ENCODE assay signal across 21 cellular contexts in genomic region chr21:44996983-44997936, GRCh38. TPM values are rescaled to one million over a fixed set of nuclear protein-coding genes. Genes with fewer than 3 reads are reported as not detected.
A peak's percentile ranks its signal among the peaks of the same experiment; 100 is the strongest.
DNase-seq lines count a peak whose midpoint lies in the region; ATAC-seq and TF ChIP-seq lines count a peak whose summit lies in the region.
"Had no signal": no experiment of that assay in that cellular context is flagged by ENCODE, and none has a peak within 500 bp of the region (broad histone marks: within the 10 kb centered on the region; RNA-seq: fewer than 3 reads in every experiment).

No MANE protein-coding gene starts in this region.

- H3K4me1 ChIP-seq in SJCRH30 = peaks cover 30% of the 10 kb centered on the region
- H3K4me1 ChIP-seq in lower lobe of right lung = peaks cover 7% of the 10 kb centered on the region
- H3K4me1 ChIP-seq in tibial artery = peaks cover 7 to 100% (median 79%) of the 10 kb centered on the region in 4 donors

- no peaks in the 10 kb centered on the region for H3K9me3 Mint-ChIP-seq in activated CD8-positive, alpha-beta T cell treated with anti-CD3 and anti-CD28 coated beads, Interleukin-2, amount 10 ng/mL, durations not matched to agents 7 days and 5 days (ENCODE audit: insufficient read depth)
- no peaks in the 10 kb centered on the region for H3K9me3 Mint-ChIP-seq in activated CD8-positive, alpha-beta T cell treated with anti-CD3 and anti-CD28 coated beads for 36 hours
- H3K9me3 Mint-ChIP-seq: CD8-positive, alpha-beta T cell had no signal

- CTCF ChIA-PET in activated CD8-positive, alpha-beta T cell treated with anti-CD3 and anti-CD28 coated beads, Interleukin-2, amount 10 ng/mL, durations not matched to agents 7 days and 5 days (lab: Charles Lee) = no interaction called here
- CTCF ChIA-PET in activated CD8-positive, alpha-beta T cell treated with anti-CD3 and anti-CD28 coated beads for 36 hours (lab: Charles Lee) = interaction anchor here (0.6 to 0.7 kb wide), 2 partner anchors 131 to 169 kb away, joined by 3 read pairs; no protein-coding TSS in a partner anchor

- H3K36me3 Mint-ChIP-seq in activated CD8-positive, alpha-beta T cell treated with anti-CD3 and anti-CD28 coated beads, Interleukin-2, amount 10 ng/mL, durations not matched to agents 7 days and 5 days (ENCODE audit: low read depth) = no peaks in the 10 kb centered on the region
- H3K36me3 Mint-ChIP-seq in activated CD8-positive, alpha-beta T cell treated with anti-CD3 and anti-CD28 coated beads for 36 hours (ENCODE audit: low read depth) = no peaks in the 10 kb centered on the region
- H3K36me3 Mint-ChIP-seq: CD8-positive, alpha-beta T cell had no signal

- TF ChIP-seq CTCF in activated CD8-positive, alpha-beta T cell treated with anti-CD3 and anti-CD28 coated beads for 36 hours (IDR thresholded peaks at IDR 0.05) = no peak
- TF ChIP-seq CTCF in lower lobe of right lung (IDR thresholded peaks at IDR 0.05) (no peak), tibial artery (IDR thresholded peaks at IDR 0.05) (no peak), GM13976 (IDR thresholded peaks at IDR 0.05; ENCODE audit: borderline replicate concordance, control extremely low read depth, extremely low read depth, insufficient read depth, missing control alignments) (no peak)

- POLR2A ChIA-PET in activated CD8-positive, alpha-beta T cell treated with anti-CD3 and anti-CD28 coated beads, Interleukin-2, amount 10 ng/mL, durations not matched to agents 7 days and 5 days (lab: Charles Lee) = no interaction called here
- POLR2A ChIA-PET in activated CD8-positive, alpha-beta T cell treated with anti-CD3 and anti-CD28 coated beads for 36 hours (lab: Charles Lee) = no interaction called here

- peak overlapping the region; percentile 39 for H3K27ac Mint-ChIP-seq in activated CD8-positive, alpha-beta T cell treated with anti-CD3 and anti-CD28 coated beads, Interleukin-2, amount 10 ng/mL, durations not matched to agents 7 days and 5 days
- H3K27ac Mint-ChIP-seq in activated CD8-positive, alpha-beta T cell treated with anti-CD3 and anti-CD28 coated beads for 36 hours = no peak overlapping the region
- H3K27ac Mint-ChIP-seq: B cell; CD8-positive, alpha-beta T cell had no signal

- H3K27me3 ChIP-seq in SJCRH30 (no peaks in the 10 kb centered on the region), lower lobe of right lung (ENCODE audit: low read depth) (no peaks in the 10 kb centered on the region), tibial artery (no peaks in the 10 kb centered on the region)

- H3K4me3 ChIP-seq in SJCRH30 = no peak overlapping the region
- no peak overlapping the region for H3K4me3 ChIP-seq in lower lobe of right lung
- H3K4me3 ChIP-seq in tibial artery = no peak overlapping the region

- H3K36me3 ChIP-seq in SJCRH30 (no peaks in the 10 kb centered on the region), lower lobe of right lung (no peaks in the 10 kb centered on the region), tibial artery (no peaks in the 10 kb centered on the region)

- no peaks in the 10 kb centered on the region for H3K27me3 Mint-ChIP-seq in activated CD8-positive, alpha-beta T cell treated with anti-CD3 and anti-CD28 coated beads, Interleukin-2, amount 10 ng/mL, durations not matched to agents 7 days and 5 days (ENCODE audit: low read depth)
- no peaks in the 10 kb centered on the region for H3K27me3 Mint-ChIP-seq in activated CD8-positive, alpha-beta T cell treated with anti-CD3 and anti-CD28 coated beads for 36 hours

- ATAC-seq in activated CD8-positive, alpha-beta T cell treated with anti-CD3 and anti-CD28 coated beads, Interleukin-2, amount 10 ng/mL, durations not matched to agents 7 days and 5 days = no peak
- ATAC-seq in activated CD8-positive, alpha-beta T cell treated with anti-CD3 and anti-CD28 coated beads for 36 hours = no peak
- no peak for ATAC-seq in lower lobe of right lung
- ATAC-seq: CD8-positive, alpha-beta T cell; Panc1 had no signal

- H3K4me1 Mint-ChIP-seq in activated CD8-positive, alpha-beta T cell treated with anti-CD3 and anti-CD28 coated beads, Interleukin-2, amount 10 ng/mL, durations not matched to agents 7 days and 5 days (ENCODE audit: low read depth) = no peaks in the 10 kb centered on the region
- no peaks in the 10 kb centered on the region for H3K4me1 Mint-ChIP-seq in activated CD8-positive, alpha-beta T cell treated with anti-CD3 and anti-CD28 coated beads for 36 hours (ENCODE audit: low read depth)

- no peak overlapping the region for H3K4me3 Mint-ChIP-seq in activated CD8-positive, alpha-beta T cell treated with anti-CD3 and anti-CD28 coated beads, Interleukin-2, amount 10 ng/mL, durations not matched to agents 7 days and 5 days
- H3K4me3 Mint-ChIP-seq in activated CD8-positive, alpha-beta T cell treated with anti-CD3 and anti-CD28 coated beads for 36 hours = no peak overlapping the region
- H3K4me3 Mint-ChIP-seq: B cell; CD8-positive, alpha-beta T cell had no signal

- H3K27ac ChIP-seq in SJCRH30 (no peak overlapping the region), lower lobe of right lung (no peak overlapping the region), tibial artery (peak overlapping the region; percentile 75 to 78)
- H3K27ac ChIP-seq: 22Rv1, HL-60 had no signal

- no peak for DNase-seq in activated CD8-positive, alpha-beta T cell treated with anti-CD3 and anti-CD28 coated beads, Interleukin-2, amount 10 ng/mL, durations not matched to agents 7 days and 5 days
- DNase-seq in activated CD8-positive, alpha-beta T cell treated with anti-CD3 and anti-CD28 coated beads for 36 hours = no peak
- DNase-seq in SJCRH30 (peak; percentile 64 to 67), lower lobe of right lung (peak; percentile 39), tibial artery (peak in 1 of 2 donors; percentile 69), GM13976 (ENCODE audit: low spot score) (no peak), globus pallidus (ENCODE audit: low spot score) (no peak), ureter (ENCODE audit: low spot score) (no peak)
- DNase-seq: CD8-positive, alpha-beta T cell; DMS79 treated with DMSO at 0.1 percent for 48 hours; MV-4-11; NCI-H1417 treated with DMSO at 0.1 percent for 48 hours; NCI-H1930; NCI-H2171; NCI-H446; NCI-H69; SHP77 had no signal

- H3K9me3 ChIP-seq in SJCRH30 (replicated peaks) = no peaks in the 10 kb centered on the region
- no peaks in the 10 kb centered on the region for H3K9me3 ChIP-seq in lower lobe of right lung
- no peaks in the 10 kb centered on the region for H3K9me3 ChIP-seq in tibial artery

- in situ Hi-C loops in GM13976 (cut with MboI; ENCODE audit: low sequenced_read_pairs, unreplicated experiment) = no loop called here

- intact Hi-C loops in activated CD8-positive, alpha-beta T cell treated with anti-CD3 and anti-CD28 coated beads for 36 hours (cut with micrococcal nuclease) = no loop called here
- intact Hi-C loops in lower lobe of right lung (cut with DNase I) (no loop called here), tibial artery (cut with DNase I; ENCODE audit: low total_unique reads) (no loop called here)

RNA-seq across cellular contexts. Expression of gene SLX9, which starts 57.4 kb away (rescaled TPM):
- 10 to 100 TPM; 56.6 to 60.4 TPM for total RNA-seq in activated CD8-positive, alpha-beta T cell treated with anti-CD3 and anti-CD28 coated beads, Interleukin-2, amount 10 ng/mL, durations not matched to agents 7 days and 5 days
- 10 to 100 TPM; 76.0 to 76.5 TPM for total RNA-seq in activated CD8-positive, alpha-beta T cell treated with anti-CD3 and anti-CD28 coated beads for 36 hours
- 26.8 and 32.3 TPM in 2 replicates for total RNA-seq in SJCRH30 (2014; rRNA removed; shearing (Covaris generic))
- total RNA-seq in lower lobe of right lung (15.7 TPM), ureter (32.4 TPM)

Comparison
In these comparisons a context has a peak if more than half of its experiments do, and no peak if none do; other contexts are left out.
1. DNase-seq: peak in SJCRH30 (2 of 2) and lower lobe of right lung (single experiment); none in activated CD8-positive, alpha-beta T cell treated with anti-CD3 and anti-CD28 coated beads, Interleukin-2, amount 10 ng/mL, durations not matched to agents 7 days and 5 days (single experiment), activated CD8-positive, alpha-beta T cell treated with anti-CD3 and anti-CD28 coated beads for 36 hours (single experiment), GM13976 (single experiment), globus pallidus (single experiment) and ureter (single experiment).
2. H3K27ac ChIP-seq: peak in tibial artery (2 of 2); none in SJCRH30 (single experiment) and lower lobe of right lung (single experiment).